8 cellular contexts compared by ENCODE assay signal in the genomic region with DNA sequence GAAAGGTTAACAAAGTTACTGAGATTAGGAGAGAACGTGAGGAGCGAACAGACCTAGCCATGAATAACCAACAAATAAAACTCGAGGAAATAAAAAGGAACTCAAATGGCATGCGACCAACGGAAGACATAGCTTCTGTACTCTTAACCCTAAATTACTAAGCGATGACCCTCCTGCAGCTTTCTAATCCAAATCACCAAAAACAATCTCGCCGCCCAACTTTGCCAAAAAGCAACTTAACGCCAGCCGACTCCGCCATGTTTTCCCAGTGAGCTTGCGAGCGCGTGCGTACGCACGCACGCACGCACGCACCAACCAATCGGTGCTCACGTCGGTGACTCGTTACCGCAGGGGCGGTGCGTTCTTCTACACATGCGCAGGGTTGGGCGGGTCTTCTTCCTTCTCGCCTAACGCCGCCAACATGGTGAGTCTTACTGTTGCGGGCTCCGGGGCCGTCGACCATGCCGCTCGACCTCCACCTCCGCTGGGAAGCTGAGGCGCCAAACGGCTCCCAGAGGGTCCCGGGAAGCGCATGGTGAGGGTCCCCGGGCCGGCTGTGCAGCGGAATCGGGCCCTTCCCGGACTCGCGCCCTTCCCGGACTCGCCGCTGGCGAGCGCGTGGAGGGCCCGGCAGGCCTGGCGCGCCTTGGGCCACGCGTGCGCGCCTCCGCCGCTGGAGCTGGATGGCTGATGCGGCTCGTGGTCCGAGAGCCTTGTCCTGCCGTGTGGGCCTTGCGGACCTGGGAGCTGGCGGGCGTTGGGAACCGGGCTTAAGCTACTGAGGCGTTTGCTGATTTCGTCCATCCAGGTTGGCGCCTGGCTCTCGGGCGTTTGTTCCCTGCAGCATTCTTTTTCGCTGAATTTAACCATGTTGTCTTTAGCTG. TPM values are rescaled to one million over a fixed set of nuclear protein-coding genes. Genes with fewer than 3 reads are reported as not detected.
DNase-seq lines count a peak whose midpoint lies in the region; ATAC-seq, FAIRE-seq and TF ChIP-seq lines count a peak whose summit lies in the region.

TSS of gene RPL14 (plus strand) at position 400 of the 884 bp plus-strand sequence. CDS start at position 533, 133 bp downstream.

- ATAC-seq in HG02840 (IDR thresholded peaks at IDR 0.05; ENCODE audit: low FRiP score, unreplicated experiment): peak; percentile 68
- peak; percentile 89 to 92 for ATAC-seq in left cardiac atrium
- ATAC-seq in upper lobe of right lung: peak; percentile 93

- peak within 1 kb of the TSS; percentile 94 for H3K27ac ChIP-seq in upper lobe of right lung

- H3K27me3 ChIP-seq in upper lobe of right lung: no peaks in the 10 kb centered on the region

- intact Hi-C loops in T-helper 1 cell treated with Interleukin-12 subunit alpha and Interleukin-12 subunit beta and Interleukin-4 antibody, amounts not matched to agents 30 ng/mL and 1 ng/mL, for 36 hours (cut with micrococcal nuclease): loop anchor here (1.0 to 10.0 kb wide), 8 partner anchors 20 to 1505 kb away; partner anchors contain the start of genes CTNNB1, EIF1B, ULK4 and ZNF619
- intact Hi-C loops in left cardiac atrium (cut with DNase I): loop anchor here in 1 of 2 donors (5.0 to 10.0 kb wide), 3 partner anchors 65 to 262 kb away; partner anchors contain the start of gene ZNF621
- intact Hi-C loops in posterior vena cava (cut with DNase I): loop anchor here in 1 of 2 donors (10.0 kb wide), 1 partner anchor 68 kb away; the partner anchor contains the start of gene ZNF621
- intact Hi-C loops in upper lobe of right lung (cut with DNase I): no loop called here

- H3K4me3 ChIP-seq in upper lobe of right lung: peak within 1 kb of the TSS; percentile 97

- no peaks in the 10 kb centered on the region for H3K9me3 ChIP-seq in upper lobe of right lung

- FAIRE-seq in GM12892 (lab: Jason Lieb, UNC): peak; percentile 99

- peaks cover 24% of the 10 kb centered on the region for H3K4me1 ChIP-seq in upper lobe of right lung

- DNase-seq in GM12892 (ENCODE audit: insufficient read length): peak; percentile 78
- DNase-seq in NCI-H1436 treated with DMSO at 0.1 percent for 48 hours (lab: John Stamatoyannopoulos, UW): peak; percentile 42
- peak; percentile 90 for DNase-seq in amniotic stem cell (lab: John Stamatoyannopoulos, UW)
- peak; percentile 97 for DNase-seq in left cardiac atrium
- peak; percentile 99 for DNase-seq in posterior vena cava (ENCODE audit: low spot score)
- peak; percentile 98 for DNase-seq in upper lobe of right lung

- no peak for TF ChIP-seq CTCF in upper lobe of right lung (IDR thresholded peaks at IDR 0.05)

- peaks cover 44% of the 10 kb centered on the region for H3K36me3 ChIP-seq in upper lobe of right lung

- peak; percentile 98 for TF ChIP-seq POLR2A in GM12892 (IDR thresholded peaks at IDR 0.05; ENCODE audit: low read depth, low read length)

RNA-seq across cellular contexts. Expression of gene RPL14, which starts in this region (rescaled TPM):
- polyA plus RNA-seq in GM12892 (2012; ENCODE audit: missing spikeins): 2,366 TPM
- total RNA-seq in T-helper 1 cell treated with Interleukin-12 subunit alpha and Interleukin-12 subunit beta and Interleukin-4 antibody, amounts not matched to agents 30 ng/mL and 1 ng/mL, for 36 hours: 1,649 and 1,702 TPM in 2 replicates
- total RNA-seq in left cardiac atrium (1,000 to 10,000 TPM; 1,044 to 1,097 TPM), posterior vena cava (1,000 to 10,000 TPM; 1,096 to 1,308 TPM), upper lobe of right lung (1,554 TPM)

Comparison
In these comparisons a context has a peak if more than half of its experiments do, and no peak if none do; other contexts are left out.
1. Peak in every context shown above with its lines: DNase-seq, ATAC-seq, H3K4me3 ChIP-seq and H3K27ac ChIP-seq.
2. DNase-seq: peak in every context shown above with its lines; median percentile 99 in posterior vena cava; 98 in upper lobe of right lung; 97 in left cardiac atrium; 90 in amniotic stem cell; 78 in GM12892; 42 in NCI-H1436 treated with DMSO at 0.1 percent for 48 hours.